Comparison of ENCODE assay signal across 1 cellular context in the genomic region with DNA sequence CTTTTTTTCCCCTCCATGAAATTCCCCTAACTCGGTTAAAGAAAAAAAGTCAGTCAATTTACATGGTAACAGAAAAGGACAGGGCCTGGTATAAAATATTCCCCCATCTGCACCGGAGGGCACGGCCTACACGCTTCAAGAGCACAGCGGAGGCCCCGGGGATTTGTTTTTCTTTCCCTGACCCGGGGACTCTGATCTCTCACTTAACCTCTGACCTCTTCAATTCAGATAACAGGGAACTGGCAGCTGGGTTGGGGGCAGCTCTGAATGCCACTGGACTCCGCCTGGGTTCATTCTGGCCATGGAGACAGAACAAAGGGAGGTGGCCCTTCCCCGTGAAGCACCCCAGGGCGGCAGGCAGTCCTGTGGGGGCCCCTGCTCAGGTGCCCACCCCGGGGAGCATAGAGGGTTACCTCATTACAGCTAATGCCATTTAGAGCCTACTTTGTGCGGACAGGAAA.
TF ChIP-seq lines count a peak whose summit lies in the region.

No MANE protein-coding gene starts in this region.

TF ChIP-seq in HepG2, 621 proteins besides CTCF, POLR2A, EP300 and RAD21 (continued from another document and continues in another):
- TF ChIP-seq, protein P1, sequence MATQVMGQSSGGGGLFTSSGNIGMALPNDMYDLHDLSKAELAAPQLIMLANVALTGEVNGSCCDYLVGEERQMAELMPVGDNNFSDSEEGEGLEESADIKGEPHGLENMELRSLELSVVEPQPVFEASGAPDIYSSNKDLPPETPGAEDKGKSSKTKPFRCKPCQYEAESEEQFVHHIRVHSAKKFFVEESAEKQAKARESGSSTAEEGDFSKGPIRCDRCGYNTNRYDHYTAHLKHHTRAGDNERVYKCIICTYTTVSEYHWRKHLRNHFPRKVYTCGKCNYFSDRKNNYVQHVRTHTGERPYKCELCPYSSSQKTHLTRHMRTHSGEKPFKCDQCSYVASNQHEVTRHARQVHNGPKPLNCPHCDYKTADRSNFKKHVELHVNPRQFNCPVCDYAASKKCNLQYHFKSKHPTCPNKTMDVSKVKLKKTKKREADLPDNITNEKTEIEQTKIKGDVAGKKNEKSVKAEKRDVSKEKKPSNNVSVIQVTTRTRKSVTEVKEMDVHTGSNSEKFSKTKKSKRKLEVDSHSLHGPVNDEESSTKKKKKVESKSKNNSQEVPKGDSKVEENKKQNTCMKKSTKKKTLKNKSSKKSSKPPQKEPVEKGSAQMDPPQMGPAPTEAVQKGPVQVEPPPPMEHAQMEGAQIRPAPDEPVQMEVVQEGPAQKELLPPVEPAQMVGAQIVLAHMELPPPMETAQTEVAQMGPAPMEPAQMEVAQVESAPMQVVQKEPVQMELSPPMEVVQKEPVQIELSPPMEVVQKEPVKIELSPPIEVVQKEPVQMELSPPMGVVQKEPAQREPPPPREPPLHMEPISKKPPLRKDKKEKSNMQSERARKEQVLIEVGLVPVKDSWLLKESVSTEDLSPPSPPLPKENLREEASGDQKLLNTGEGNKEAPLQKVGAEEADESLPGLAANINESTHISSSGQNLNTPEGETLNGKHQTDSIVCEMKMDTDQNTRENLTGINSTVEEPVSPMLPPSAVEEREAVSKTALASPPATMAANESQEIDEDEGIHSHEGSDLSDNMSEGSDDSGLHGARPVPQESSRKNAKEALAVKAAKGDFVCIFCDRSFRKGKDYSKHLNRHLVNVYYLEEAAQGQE (IDR thresholded peaks at IDR 0.05; ENCODE audit: borderline replicate concordance in 1 of 2, low read depth in 1 of 2, low read length in 2 of 2): 0 out of 4 replicates have a peak, but pooled peaks of 1 of the 2 experiments have one; percentile 30
- TF ChIP-seq, protein P2, sequence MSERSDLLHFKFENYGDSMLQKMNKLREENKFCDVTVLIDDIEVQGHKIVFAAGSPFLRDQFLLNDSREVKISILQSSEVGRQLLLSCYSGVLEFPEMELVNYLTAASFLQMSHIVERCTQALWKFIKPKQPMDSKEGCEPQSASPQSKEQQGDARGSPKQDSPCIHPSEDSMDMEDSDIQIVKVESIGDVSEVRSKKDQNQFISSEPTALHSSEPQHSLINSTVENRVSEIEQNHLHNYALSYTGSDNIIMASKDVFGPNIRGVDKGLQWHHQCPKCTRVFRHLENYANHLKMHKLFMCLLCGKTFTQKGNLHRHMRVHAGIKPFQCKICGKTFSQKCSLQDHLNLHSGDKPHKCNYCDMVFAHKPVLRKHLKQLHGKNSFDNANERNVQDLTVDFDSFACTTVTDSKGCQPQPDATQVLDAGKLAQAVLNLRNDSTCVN (CRISPR knock-in tag; IDR thresholded peaks at IDR 0.05; ENCODE audit: borderline replicate concordance): 0 out of 2 replicates have a peak, but pooled peaks have one; percentile 29
- TF ChIP-seq ZNF709 (CRISPR knock-in tag; IDR thresholded peaks at IDR 0.05) (no peak), SIN3B (IDR thresholded peaks at IDR 0.05; ENCODE audit: low read length) (no peak), ZKSCAN8 (CRISPR knock-in tag; IDR thresholded peaks at IDR 0.05; ENCODE audit: borderline replicate concordance) (0 out of 2 replicates have a peak, but pooled peaks have one; percentile 60), ZNF282 (IDR thresholded peaks at IDR 0.05; ENCODE audit: partially characterized antibody) (no peak), SALL1 (CRISPR knock-in tag; IDR thresholded peaks at IDR 0.05) (peak; percentile 87), SAFB2 (CRISPR knock-in tag; IDR thresholded peaks at IDR 0.05; ENCODE audit: borderline replicate concordance, low read depth) (peak; percentile 38; the same call in 1 of the 2 replicates), ZSCAN31 (CRISPR knock-in tag; IDR thresholded peaks at IDR 0.05; ENCODE audit: low read depth) (no peak), NFIC (IDR thresholded peaks at IDR 0.05; ENCODE audit: low read length) (peak; percentile 67; the same call in 1 of the 2 replicates), KDM6A (CRISPR knock-in tag; IDR thresholded peaks at IDR 0.05; ENCODE audit: low read depth) (peak; percentile 86; the same call in 1 of the 2 replicates), ZNF598 (CRISPR knock-in tag; IDR thresholded peaks at IDR 0.05; ENCODE audit: borderline replicate concordance) (no peak), ARID2 (CRISPR knock-in tag; IDR thresholded peaks at IDR 0.05; ENCODE audit: borderline replicate concordance) (no peak), ZNF629 (CRISPR knock-in tag; conservative IDR thresholded peaks at IDR 0.05) (peak; percentile 22; the same call in 1 of the 2 replicates), POGZ (CRISPR knock-in tag; IDR thresholded peaks at IDR 0.05) (peak; percentile 70; the same call in 1 of the 2 replicates), DMAP1 (CRISPR knock-in tag; IDR thresholded peaks at IDR 0.05) (peak; percentile 56; the same call in 1 of the 2 replicates), HES4 (CRISPR knock-in tag; IDR thresholded peaks at IDR 0.05; ENCODE audit: borderline replicate concordance) (no peak), ZFP62 (CRISPR knock-in tag; IDR thresholded peaks at IDR 0.05) (no peak), SP1 (IDR thresholded peaks at IDR 0.05) (no peak), SP1 (CRISPR knock-in tag; IDR thresholded peaks at IDR 0.05) (no peak), MTA1 (CRISPR knock-in tag; IDR thresholded peaks at IDR 0.05; ENCODE audit: borderline replicate concordance) (peak; percentile 89), ZNF703 (CRISPR knock-in tag; IDR thresholded peaks at IDR 0.05; ENCODE audit: borderline replicate concordance) (no peak), ZMYM3 (CRISPR knock-in tag; IDR thresholded peaks at IDR 0.05) (peak; percentile 78), ERF (CRISPR knock-in tag; IDR thresholded peaks at IDR 0.05) (no peak)
- TF ChIP-seq, protein P3, sequence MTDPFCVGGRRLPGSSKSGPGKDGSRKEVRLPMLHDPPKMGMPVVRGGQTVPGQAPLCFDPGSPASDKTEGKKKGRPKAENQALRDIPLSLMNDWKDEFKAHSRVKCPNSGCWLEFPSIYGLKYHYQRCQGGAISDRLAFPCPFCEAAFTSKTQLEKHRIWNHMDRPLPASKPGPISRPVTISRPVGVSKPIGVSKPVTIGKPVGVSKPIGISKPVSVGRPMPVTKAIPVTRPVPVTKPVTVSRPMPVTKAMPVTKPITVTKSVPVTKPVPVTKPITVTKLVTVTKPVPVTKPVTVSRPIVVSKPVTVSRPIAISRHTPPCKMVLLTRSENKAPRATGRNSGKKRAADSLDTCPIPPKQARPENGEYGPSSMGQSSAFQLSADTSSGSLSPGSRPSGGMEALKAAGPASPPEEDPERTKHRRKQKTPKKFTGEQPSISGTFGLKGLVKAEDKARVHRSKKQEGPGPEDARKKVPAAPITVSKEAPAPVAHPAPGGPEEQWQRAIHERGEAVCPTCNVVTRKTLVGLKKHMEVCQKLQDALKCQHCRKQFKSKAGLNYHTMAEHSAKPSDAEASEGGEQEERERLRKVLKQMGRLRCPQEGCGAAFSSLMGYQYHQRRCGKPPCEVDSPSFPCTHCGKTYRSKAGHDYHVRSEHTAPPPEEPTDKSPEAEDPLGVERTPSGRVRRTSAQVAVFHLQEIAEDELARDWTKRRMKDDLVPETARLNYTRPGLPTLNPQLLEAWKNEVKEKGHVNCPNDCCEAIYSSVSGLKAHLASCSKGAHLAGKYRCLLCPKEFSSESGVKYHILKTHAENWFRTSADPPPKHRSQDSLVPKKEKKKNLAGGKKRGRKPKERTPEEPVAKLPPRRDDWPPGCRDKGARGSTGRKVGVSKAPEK (CRISPR knock-in tag; IDR thresholded peaks at IDR 0.05; ENCODE audit: borderline replicate concordance): no peak
- TF ChIP-seq, protein P4, sequence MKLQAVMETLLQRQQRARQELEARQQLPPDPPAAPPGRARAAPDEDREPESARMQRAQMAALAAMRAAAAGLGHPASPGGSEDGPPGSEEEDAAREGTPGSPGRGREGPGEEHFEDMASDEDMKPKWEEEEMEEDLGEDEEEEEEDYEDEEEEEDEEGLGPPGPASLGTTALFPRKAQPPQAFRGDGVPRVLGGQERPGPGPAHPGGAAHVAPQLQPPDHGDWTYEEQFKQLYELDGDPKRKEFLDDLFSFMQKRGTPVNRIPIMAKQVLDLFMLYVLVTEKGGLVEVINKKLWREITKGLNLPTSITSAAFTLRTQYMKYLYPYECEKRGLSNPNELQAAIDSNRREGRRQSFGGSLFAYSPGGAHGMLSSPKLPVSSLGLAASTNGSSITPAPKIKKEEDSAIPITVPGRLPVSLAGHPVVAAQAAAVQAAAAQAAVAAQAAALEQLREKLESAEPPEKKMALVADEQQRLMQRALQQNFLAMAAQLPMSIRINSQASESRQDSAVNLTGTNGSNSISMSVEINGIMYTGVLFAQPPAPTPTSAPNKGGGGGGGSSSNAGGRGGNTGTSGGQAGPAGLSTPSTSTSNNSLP (IDR thresholded peaks at IDR 0.05; ENCODE audit: low read depth, low read length): peak; percentile 39; the same call in 1 of the 2 replicates
- TF ChIP-seq, protein P5, sequence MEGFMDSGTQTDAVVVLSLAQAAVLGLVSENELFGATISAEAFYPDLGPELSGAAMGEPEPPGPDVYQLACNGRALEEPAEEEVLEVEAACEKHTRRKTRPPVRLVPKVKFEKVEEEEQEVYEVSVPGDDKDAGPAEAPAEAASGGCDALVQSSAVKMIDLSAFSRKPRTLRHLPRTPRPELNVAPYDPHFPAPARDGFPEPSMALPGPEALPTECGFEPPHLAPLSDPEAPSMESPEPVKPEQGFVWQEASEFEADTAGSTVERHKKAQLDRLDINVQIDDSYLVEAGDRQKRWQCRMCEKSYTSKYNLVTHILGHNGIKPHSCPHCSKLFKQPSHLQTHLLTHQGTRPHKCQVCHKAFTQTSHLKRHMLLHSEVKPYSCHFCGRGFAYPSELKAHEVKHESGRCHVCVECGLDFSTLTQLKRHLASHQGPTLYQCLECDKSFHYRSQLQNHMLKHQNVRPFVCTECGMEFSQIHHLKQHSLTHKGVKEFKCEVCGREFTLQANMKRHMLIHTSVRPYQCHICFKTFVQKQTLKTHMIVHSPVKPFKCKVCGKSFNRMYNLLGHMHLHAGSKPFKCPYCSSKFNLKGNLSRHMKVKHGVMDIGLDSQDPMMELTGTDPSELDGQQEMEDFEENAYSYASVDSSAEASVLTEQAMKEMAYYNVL (CRISPR knock-in tag; IDR thresholded peaks at IDR 0.05; ENCODE audit: borderline replicate concordance): 0 out of 2 replicates have a peak, but pooled peaks have one; percentile 56
- TF ChIP-seq, protein P6, sequence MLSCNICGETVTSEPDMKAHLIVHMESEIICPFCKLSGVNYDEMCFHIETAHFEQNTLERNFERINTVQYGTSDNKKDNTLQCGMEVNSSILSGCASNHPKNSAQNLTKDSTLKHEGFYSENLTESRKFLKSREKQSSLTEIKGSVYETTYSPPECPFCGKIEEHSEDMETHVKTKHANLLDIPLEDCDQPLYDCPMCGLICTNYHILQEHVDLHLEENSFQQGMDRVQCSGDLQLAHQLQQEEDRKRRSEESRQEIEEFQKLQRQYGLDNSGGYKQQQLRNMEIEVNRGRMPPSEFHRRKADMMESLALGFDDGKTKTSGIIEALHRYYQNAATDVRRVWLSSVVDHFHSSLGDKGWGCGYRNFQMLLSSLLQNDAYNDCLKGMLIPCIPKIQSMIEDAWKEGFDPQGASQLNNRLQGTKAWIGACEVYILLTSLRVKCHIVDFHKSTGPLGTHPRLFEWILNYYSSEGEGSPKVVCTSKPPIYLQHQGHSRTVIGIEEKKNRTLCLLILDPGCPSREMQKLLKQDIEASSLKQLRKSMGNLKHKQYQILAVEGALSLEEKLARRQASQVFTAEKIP (CRISPR knock-in tag; IDR thresholded peaks at IDR 0.05; ENCODE audit: borderline replicate concordance): no peak
- TF ChIP-seq, protein P7, sequence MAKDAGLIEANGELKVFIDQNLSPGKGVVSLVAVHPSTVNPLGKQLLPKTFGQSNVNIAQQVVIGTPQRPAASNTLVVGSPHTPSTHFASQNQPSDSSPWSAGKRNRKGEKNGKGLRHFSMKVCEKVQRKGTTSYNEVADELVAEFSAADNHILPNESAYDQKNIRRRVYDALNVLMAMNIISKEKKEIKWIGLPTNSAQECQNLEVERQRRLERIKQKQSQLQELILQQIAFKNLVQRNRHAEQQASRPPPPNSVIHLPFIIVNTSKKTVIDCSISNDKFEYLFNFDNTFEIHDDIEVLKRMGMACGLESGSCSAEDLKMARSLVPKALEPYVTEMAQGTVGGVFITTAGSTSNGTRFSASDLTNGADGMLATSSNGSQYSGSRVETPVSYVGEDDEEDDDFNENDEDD (CRISPR knock-in tag; IDR thresholded peaks at IDR 0.05; ENCODE audit: borderline replicate concordance): no peak
- TF ChIP-seq, protein P8, sequence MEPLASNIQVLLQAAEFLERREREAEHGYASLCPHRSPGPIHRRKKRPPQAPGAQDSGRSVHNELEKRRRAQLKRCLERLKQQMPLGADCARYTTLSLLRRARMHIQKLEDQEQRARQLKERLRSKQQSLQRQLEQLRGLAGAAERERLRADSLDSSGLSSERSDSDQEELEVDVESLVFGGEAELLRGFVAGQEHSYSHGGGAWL (CRISPR knock-in tag; IDR thresholded peaks at IDR 0.05): no peak
- TF ChIP-seq, protein P9, sequence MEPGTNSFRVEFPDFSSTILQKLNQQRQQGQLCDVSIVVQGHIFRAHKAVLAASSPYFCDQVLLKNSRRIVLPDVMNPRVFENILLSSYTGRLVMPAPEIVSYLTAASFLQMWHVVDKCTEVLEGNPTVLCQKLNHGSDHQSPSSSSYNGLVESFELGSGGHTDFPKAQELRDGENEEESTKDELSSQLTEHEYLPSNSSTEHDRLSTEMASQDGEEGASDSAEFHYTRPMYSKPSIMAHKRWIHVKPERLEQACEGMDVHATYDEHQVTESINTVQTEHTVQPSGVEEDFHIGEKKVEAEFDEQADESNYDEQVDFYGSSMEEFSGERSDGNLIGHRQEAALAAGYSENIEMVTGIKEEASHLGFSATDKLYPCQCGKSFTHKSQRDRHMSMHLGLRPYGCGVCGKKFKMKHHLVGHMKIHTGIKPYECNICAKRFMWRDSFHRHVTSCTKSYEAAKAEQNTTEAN (CRISPR knock-in tag; conservative IDR thresholded peaks at IDR 0.05): peak; percentile 66; the same call in 1 of the 2 replicates
- TF ChIP-seq, protein P10, sequence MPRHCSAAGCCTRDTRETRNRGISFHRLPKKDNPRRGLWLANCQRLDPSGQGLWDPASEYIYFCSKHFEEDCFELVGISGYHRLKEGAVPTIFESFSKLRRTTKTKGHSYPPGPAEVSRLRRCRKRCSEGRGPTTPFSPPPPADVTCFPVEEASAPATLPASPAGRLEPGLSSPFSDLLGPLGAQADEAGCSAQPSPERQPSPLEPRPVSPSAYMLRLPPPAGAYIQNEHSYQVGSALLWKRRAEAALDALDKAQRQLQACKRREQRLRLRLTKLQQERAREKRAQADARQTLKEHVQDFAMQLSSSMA (CRISPR knock-in tag; IDR thresholded peaks at IDR 0.05): no peak
- TF ChIP-seq, protein P11, sequence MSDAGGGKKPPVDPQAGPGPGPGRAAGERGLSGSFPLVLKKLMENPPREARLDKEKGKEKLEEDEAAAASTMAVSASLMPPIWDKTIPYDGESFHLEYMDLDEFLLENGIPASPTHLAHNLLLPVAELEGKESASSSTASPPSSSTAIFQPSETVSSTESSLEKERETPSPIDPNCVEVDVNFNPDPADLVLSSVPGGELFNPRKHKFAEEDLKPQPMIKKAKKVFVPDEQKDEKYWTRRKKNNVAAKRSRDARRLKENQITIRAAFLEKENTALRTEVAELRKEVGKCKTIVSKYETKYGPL (CRISPR knock-in tag; IDR thresholded peaks at IDR 0.05): no peak
- TF ChIP-seq, protein P12, sequence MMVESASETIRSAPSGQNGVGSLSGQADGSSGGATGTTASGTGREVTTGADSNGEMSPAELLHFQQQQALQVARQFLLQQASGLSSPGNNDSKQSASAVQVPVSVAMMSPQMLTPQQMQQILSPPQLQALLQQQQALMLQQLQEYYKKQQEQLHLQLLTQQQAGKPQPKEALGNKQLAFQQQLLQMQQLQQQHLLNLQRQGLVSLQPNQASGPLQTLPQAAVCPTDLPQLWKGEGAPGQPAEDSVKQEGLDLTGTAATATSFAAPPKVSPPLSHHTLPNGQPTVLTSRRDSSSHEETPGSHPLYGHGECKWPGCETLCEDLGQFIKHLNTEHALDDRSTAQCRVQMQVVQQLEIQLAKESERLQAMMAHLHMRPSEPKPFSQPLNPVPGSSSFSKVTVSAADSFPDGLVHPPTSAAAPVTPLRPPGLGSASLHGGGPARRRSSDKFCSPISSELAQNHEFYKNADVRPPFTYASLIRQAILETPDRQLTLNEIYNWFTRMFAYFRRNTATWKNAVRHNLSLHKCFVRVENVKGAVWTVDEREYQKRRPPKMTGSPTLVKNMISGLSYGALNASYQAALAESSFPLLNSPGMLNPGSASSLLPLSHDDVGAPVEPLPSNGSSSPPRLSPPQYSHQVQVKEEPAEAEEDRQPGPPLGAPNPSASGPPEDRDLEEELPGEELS (CRISPR knock-in tag; IDR thresholded peaks at IDR 0.05): peak; percentile 73; the same call in 1 of the 2 replicates
